15 cellular contexts compared by ENCODE assay signal in genomic region chr14:102606296-102606695, GRCh38. TPM values are rescaled to one million over a fixed set of nuclear protein-coding genes. Genes with fewer than 3 reads are reported as not detected.
DNase-seq lines count a peak whose midpoint lies in the region; ATAC-seq, FAIRE-seq and TF ChIP-seq lines count a peak whose summit lies in the region.
"Had no signal": no experiment of that assay in that cellular context is flagged by ENCODE, and none has a peak within 500 bp of the region (broad histone marks: within the 10 kb centered on the region; RNA-seq: fewer than 3 reads in every experiment).

No MANE protein-coding gene starts in this region.

- H3K4me3 ChIP-seq in HepG2 (replicated peaks in 1 of 3; ENCODE audit: insufficient read depth in 1 of 3, low read depth in 2 of 3, low read length in 3 of 3): no peak overlapping the region
- H3K4me3 ChIP-seq in MG63: no peak overlapping the region
- H3K4me3 ChIP-seq: thyroid gland had no signal

- POLR2A ChIA-PET in HepG2 (lab: Yijun Ruan, JAX): interaction anchor here (0.6 kb wide), 1 partner anchor 772 kb away, joined by 3 read pairs; no protein-coding TSS in a partner anchor

- no peak for FAIRE-seq in HepG2 (lab: Jason Lieb, UNC)

- in situ Hi-C loops in HepG2 (cut with HindIII; ENCODE audit: extremely low pct_ligation_motif_present, low pct_unique_long_range_greater_than_20kb): no loop called here

- no peak overlapping the region for H3K4me3 Mint-ChIP-seq in T-helper 17 cell
- H3K4me3 Mint-ChIP-seq: CD4-positive, alpha-beta T cell had no signal

- H3K9ac ChIP-seq in HepG2 (ENCODE audit: insufficient read depth, low read depth, low read length): no peak overlapping the region

- H3K36me3 ChIP-seq in HepG2 (replicated peaks in 1 of 2; ENCODE audit: control insufficient read depth in 1 of 2, insufficient read depth in 2 of 2, low read length in 2 of 2) (peaks cover 1 to 16% of the 10 kb centered on the region in 2 experiments; a peak in 3 of 5 replicates), MG63 (no peaks in the 10 kb centered on the region)
- H3K36me3 ChIP-seq: thyroid gland had no signal

- H2AFZ ChIP-seq in HepG2 (ENCODE audit: low read length): no peak overlapping the region

- peaks cover 41% of the 10 kb centered on the region for H4K20me1 ChIP-seq in HepG2 (ENCODE audit: insufficient read depth, low read length)

- no peak overlapping the region for H3K27ac ChIP-seq in HepG2 (ENCODE audit: extremely low read length, insufficient read depth, low read length)
- H3K27ac ChIP-seq: thyroid gland had no signal

- intact Hi-C loops in HepG2 (cut with micrococcal nuclease; ENCODE audit: unreplicated experiment): no loop called here

- ATAC-seq in GM18868 (IDR thresholded peaks at IDR 0.05; ENCODE audit: unreplicated experiment) (peak; percentile 53), HG02678 (IDR thresholded peaks at IDR 0.05; ENCODE audit: unreplicated experiment) (peak; percentile 52), T-helper 17 cell (no peak), HepG2 (no peak)

- 95% methylated on average over 4 of the region's 4 CpGs for WGBS in HepG2 (ENCODE audit: low lambda C conversion rate)

- peaks cover 47% of the 10 kb centered on the region for H3K4me1 ChIP-seq in HepG2 (ENCODE audit: insufficient read depth, low read length)

- TF ChIP-seq CTCF in GM10266 (IDR thresholded peaks at IDR 0.05; ENCODE audit: control insufficient read depth, insufficient read depth, low read depth, missing control alignments): no peak
- TF ChIP-seq CTCF in HepG2 (CRISPR knock-in tag; IDR thresholded peaks at IDR 0.05): no peak

- no peaks in the 10 kb centered on the region for H3K27me3 Mint-ChIP-seq in T-helper 17 cell
- H3K27me3 Mint-ChIP-seq: CD4-positive, alpha-beta T cell had no signal

- H3K27me3 ChIP-seq in HepG2 (ENCODE audit: control insufficient read depth in 1 of 2, insufficient read depth in 2 of 2, low read length in 2 of 2) (no peaks in the 10 kb centered on the region), MG63 (no peaks in the 10 kb centered on the region)
- H3K27me3 ChIP-seq: thyroid gland had no signal

- CTCF ChIA-PET in HepG2 (lab: Yijun Ruan, JAX; ENCODE audit: low intra/inter-chr PET ratio, low total read pairs): no interaction called here

- peak overlapping the region; percentile 59 for H3K27ac Mint-ChIP-seq in T-helper 17 cell
- H3K27ac Mint-ChIP-seq: CD4-positive, alpha-beta T cell had no signal

- no peak for TF ChIP-seq POLR2A in HepG2 (IDR thresholded peaks at IDR 0.05; ENCODE audit: insufficient read depth in 1 of 2, low read depth in 2 of 2, low read length in 2 of 2)

- H3K4me1 Mint-ChIP-seq in T-helper 17 cell: peaks cover 37% of the 10 kb centered on the region

- TF ChIP-seq RAD21 in HepG2 (CRISPR knock-in tag; IDR thresholded peaks at IDR 0.05): no peak

- TF ChIP-seq EP300 in HepG2 (IDR thresholded peaks at IDR 0.05; ENCODE audit: low read depth in 2 of 2, low read length in 2 of 2): no peak
- TF ChIP-seq EP300 in HepG2 (CRISPR knock-in tag; IDR thresholded peaks at IDR 0.05; ENCODE audit: borderline replicate concordance): no peak

- H3K9me3 ChIP-seq in T-helper 17 cell (ENCODE audit: control insufficient read depth, low read length, poor library complexity, severe bottlenecking) (no peaks in the 10 kb centered on the region), HepG2 (ENCODE audit: low read length) (no peaks in the 10 kb centered on the region), MG63 (no peaks in the 10 kb centered on the region)
- H3K9me3 ChIP-seq: thyroid gland had no signal

- no peak overlapping the region for H3K4me2 ChIP-seq in HepG2 (ENCODE audit: low read depth, low read length)

- peaks cover 2% of the 10 kb centered on the region for H3K36me3 Mint-ChIP-seq in T-helper 17 cell (ENCODE audit: low read depth)

- peak; percentile 74 for DNase-seq in GM10266 (ENCODE audit: extremely low spot score)
- DNase-seq in T-helper 17 cell: no peak
- no peak for DNase-seq in hepatic stellate cell (ENCODE audit: low spot score)
- DNase-seq in HepG2 (ENCODE audit: low spot score): no peak
- DNase-seq in NCI-H1436 treated with DMSO at 0.1 percent for 48 hours (lab: John Stamatoyannopoulos, UW): no peak
- DNase-seq in MG63: no peak
- DNase-seq: activated CD4-positive, alpha-beta T cell treated with anti-CD3 and anti-CD28 coated beads, Interleukin-2, amount 50 U/mL, for 1 hour; CD4-positive, alpha-beta T cell; cortex of kidney; GF-D8; NCI-H345; OCI-M1; thyroid gland had no signal

- peaks cover 95% of the 10 kb centered on the region for H3K79me2 ChIP-seq in HepG2 (ENCODE audit: insufficient read depth, low read length)

- no TSS peak for BruUV-seq in HepG2 (replicated peaks; lab: Mats Ljungman, UMichigan)

TF ChIP-seq in HepG2, 621 proteins besides CTCF, POLR2A, EP300 and RAD21:
- TF ChIP-seq ZUFSP (CRISPR knock-in tag; IDR thresholded peaks at IDR 0.05; ENCODE audit: borderline replicate concordance) (no peak), BRCA1 (CRISPR knock-in tag; IDR thresholded peaks at IDR 0.05) (no peak), NFYC (CRISPR knock-in tag; IDR thresholded peaks at IDR 0.05) (no peak), PLRG1 (conservative IDR thresholded peaks at IDR 0.05) (no peak), ZNF34 (CRISPR knock-in tag; IDR thresholded peaks at IDR 0.05; ENCODE audit: borderline replicate concordance) (no peak), ELF1 (CRISPR knock-in tag; IDR thresholded peaks at IDR 0.05) (no peak), RFX1 (IDR thresholded peaks at IDR 0.05) (no peak), ZNF33B (CRISPR knock-in tag; IDR thresholded peaks at IDR 0.05) (no peak), BRF2 (CRISPR knock-in tag; IDR thresholded peaks at IDR 0.05) (no peak), PREB (CRISPR knock-in tag; IDR thresholded peaks at IDR 0.05) (no peak)
TF ChIP-seq in HepG2: peak in this region for 0.

RNA-seq across cellular contexts. Expression of gene RCOR1, which starts 13.8 kb away (rescaled TPM):
- total RNA-seq in T-helper 17 cell: 10 to 100 TPM; 17.9 to 33.5 TPM
- total RNA-seq in HepG2 (2016; rRNA removed; fragmentation: Illumina TruSeq; extraction: Trizol): 11.1 and 14.8 TPM in 2 replicates
- total RNA-seq in HepG2 (2016; cell fraction: cytosol; rRNA removed; fragmentation: Illumina TruSeq; extraction: Trizol; ENCODE audit: low read depth): 5.2 and 6.2 TPM in 2 replicates
- total RNA-seq in HepG2 (2016; cell fraction: insoluble cytoplasmic fraction; rRNA removed; fragmentation: Illumina TruSeq; extraction: Trizol): 10.9 and 13.8 TPM in 2 replicates
- 6.6 and 7.2 TPM in 2 replicates for total RNA-seq in HepG2 (2016; cell fraction: membrane; rRNA removed; fragmentation: Illumina TruSeq; extraction: Trizol)
- total RNA-seq in HepG2 (2016; cell fraction: nucleus; rRNA removed; fragmentation: Illumina TruSeq; extraction: Trizol): 15.7 and 18.1 TPM in 2 replicates
- polyA plus RNA-seq in HepG2 (2011; rRNA removed): 10.2 and 10.5 TPM in 2 replicates
- 5.8 and 9.2 TPM in 2 replicates for polyA plus RNA-seq in HepG2 (2011; cell fraction: cytosol; rRNA removed)
- polyA plus RNA-seq in HepG2 (2011; cell fraction: nucleus; rRNA removed): 7.8 and 8.1 TPM in 2 replicates
- 12.0 and 12.1 TPM in 2 replicates for polyA plus RNA-seq in HepG2 (2012)
- 0.57 and 0.69 TPM in 2 replicates for polyA plus RNA-seq in HepG2 (2016; cell fraction: cytosol; fragmentation: Illumina TruSeq; extraction: Trizol; ENCODE audit: low read depth)
- 14.2 and 16.0 TPM in 2 replicates for polyA plus RNA-seq in HepG2 (2016; cell fraction: insoluble cytoplasmic fraction; fragmentation: Illumina TruSeq; extraction: Trizol; ENCODE audit: low read depth)
- 1.9 and 2.5 TPM in 2 replicates for polyA plus RNA-seq in HepG2 (2016; cell fraction: membrane; fragmentation: Illumina TruSeq; extraction: Trizol; ENCODE audit: low read depth)
- 19.9 and 20.7 TPM in 2 replicates for polyA plus RNA-seq in HepG2 (2016; cell fraction: nucleus; fragmentation: Illumina TruSeq; extraction: Trizol; ENCODE audit: insufficient read depth, low read depth)
- 15.4 and 22.7 TPM in 2 replicates for polyA minus RNA-seq in HepG2 (2011; rRNA and poly(A)+ RNA removed; ENCODE audit: low replicate concordance)
- 11.9 and 12.5 TPM in 2 replicates for polyA minus RNA-seq in HepG2 (2011; cell fraction: cytosol; rRNA and poly(A)+ RNA removed)
- polyA minus RNA-seq in HepG2 (2011; cell fraction: nucleus; rRNA and poly(A)+ RNA removed): 25.1 TPM in 2 replicates
- total RNA-seq in MG63 (2014; rRNA removed; shearing (Covaris generic); ENCODE audit: low replicate concordance): 7.1 and 12.0 TPM in 2 replicates

Comparison
In these comparisons a context has a peak if more than half of its experiments do, and no peak if none do; other contexts are left out.
1. ATAC-seq: peak in GM18868 (single experiment) and HG02678 (single experiment); none in T-helper 17 cell (single experiment) and HepG2 (single experiment).